Comparison of ENCODE assay signal across 15 cellular contexts in genomic region chr20:13006825-13007224, GRCh38. TPM values are rescaled to one million over a fixed set of nuclear protein-coding genes. Genes with fewer than 3 reads are reported as not detected.
DNase-seq lines count a peak whose midpoint lies in the region; ATAC-seq and TF ChIP-seq lines count a peak whose summit lies in the region.
"Had no signal": no experiment of that assay in that cellular context is flagged by ENCODE, and none has a peak within 500 bp of the region (broad histone marks: within the 10 kb centered on the region; RNA-seq: fewer than 3 reads in every experiment).

No MANE protein-coding gene starts in this region.

- no peak for TF ChIP-seq CTCF in IMR-90 (conservative IDR thresholded peaks at IDR 0.05; ENCODE audit: low read depth, low read length)
- no peak for TF ChIP-seq CTCF in activated CD8-positive, alpha-beta T cell treated with anti-CD3 and anti-CD28 coated beads for 36 hours (IDR thresholded peaks at IDR 0.05)

- no peak overlapping the region for H3K14ac ChIP-seq in IMR-90 (replicated peaks; ENCODE audit: low read depth, low read length)

- dilution Hi-C loops in IMR-90 (cut with HindIII; ENCODE audit: low sequenced_read_pairs, unreplicated experiment), result no loop called here

- H3K27me3 ChIP-seq in ACC112 (ENCODE audit: insufficient read depth, low read length) (no peaks in the 10 kb centered on the region), IMR-90 (ENCODE audit: control insufficient read depth, insufficient read depth, low read length) (peaks cover 2% of the 10 kb centered on the region), H7 (ENCODE audit: control insufficient read depth, insufficient read depth, low read length) (no peaks in the 10 kb centered on the region)
- H3K27me3 ChIP-seq: transverse colon had no signal

- H2AK9ac ChIP-seq in IMR-90 (replicated peaks; ENCODE audit: low read depth, low read length, poor library complexity), result no peak overlapping the region

- no peak for TF ChIP-seq POLR2A in IMR-90 (IDR thresholded peaks at IDR 0.05; ENCODE audit: low read depth, low read length)

- no peak overlapping the region for H3K9ac ChIP-seq in IMR-90 (ENCODE audit: low read depth, low read length)

- in situ Hi-C loops in IMR-90 (cut with MboI; ENCODE audit: low sequenced_read_pairs), result no loop called here

- H3K36me3 Mint-ChIP-seq in activated CD8-positive, alpha-beta T cell treated with anti-CD3 and anti-CD28 coated beads for 36 hours (ENCODE audit: low read depth), result no peaks in the 10 kb centered on the region
- H3K36me3 Mint-ChIP-seq: activated naive CD4-positive, alpha-beta T cell treated with anti-CD3 and anti-CD28 coated beads, Interleukin-2, amount 50 U/mL, for 72 hours; stimulated activated effector memory CD8-positive, alpha-beta T cell treated with anti-CD3 and anti-CD28 coated beads, Interleukin-12 subunit alpha, Interleukin-12 subunit beta, amount 100 ng/mL, for 72 hours had no signal

- no peak overlapping the region for H3K4me3 Mint-ChIP-seq in activated CD8-positive, alpha-beta T cell treated with anti-CD3 and anti-CD28 coated beads for 36 hours
- H3K4me3 Mint-ChIP-seq: stimulated activated effector memory CD8-positive, alpha-beta T cell treated with anti-CD3 and anti-CD28 coated beads, Interleukin-12 subunit alpha, Interleukin-12 subunit beta, amount 100 ng/mL, for 72 hours had no signal

- POLR2A ChIA-PET in IMR-90 (lab: Charles Lee; ENCODE audit: unreplicated experiment), result no interaction called here
- POLR2A ChIA-PET in activated CD8-positive, alpha-beta T cell treated with anti-CD3 and anti-CD28 coated beads for 36 hours (lab: Charles Lee), result no interaction called here

- DNase-seq in IMR-90 (peak; percentile 89), brain pericyte (ENCODE audit: low read depth, low spot score) (peak; percentile 26), glomerular visceral epithelial cell (ENCODE audit: extremely low spot score) (peak; percentile 49), COLO829 (ENCODE audit: low spot score) (no peak), middle frontal gyrus (ENCODE audit: extremely low spot score, low spot score) (no peak), H7 (no peak)
- DNase-seq in activated CD8-positive, alpha-beta T cell treated with anti-CD3 and anti-CD28 coated beads for 36 hours, result no peak
- DNase-seq: activated T-cell treated with anti-CD3 and anti-CD28 coated beads, Interleukin-2, amount 50 U/mL, for 1 hour; NCI-H1694 treated with DMSO at 0.1 percent for 48 hours; occipital lobe; small intestine; transverse colon had no signal

- WGBS in IMR-90 (ENCODE audit: extremely low coverage in 2 of 2, insufficient read length in 1 of 2), 2 experiments, result no CpG with 5 or more reads among the region's 3 CpGs

- TF ChIP-seq RAD21 in IMR-90 (IDR thresholded peaks at IDR 0.05; ENCODE audit: low read length), result no peak

- H4K8ac ChIP-seq in IMR-90 (ENCODE audit: low read depth in 2 of 2, low read length in 2 of 2), result no peak overlapping the region

- peak overlapping the region; percentile 59 for H2BK5ac ChIP-seq in IMR-90 (ENCODE audit: low read depth, low read length, poor library complexity, severe bottlenecking)

- CTCF ChIA-PET in IMR-90 (lab: Yijun Ruan, JAX), result no interaction called here
- CTCF ChIA-PET in activated CD8-positive, alpha-beta T cell treated with anti-CD3 and anti-CD28 coated beads for 36 hours (lab: Charles Lee), result interaction anchor here (0.7 kb wide), 1 partner anchor 526 kb away, joined by 4 read pairs; no protein-coding TSS in a partner anchor

- no peak overlapping the region for H2AK5ac ChIP-seq in IMR-90 (ENCODE audit: low read depth, low read length)

- no peak overlapping the region for H4K91ac ChIP-seq in IMR-90 (ENCODE audit: insufficient read depth, low read depth, low read length)

- peaks cover 3% of the 10 kb centered on the region; the same call in 1 of the 2 replicates for H3K9me1 ChIP-seq in IMR-90 (ENCODE audit: insufficient read depth, low read length)

- H3K79me1 ChIP-seq in IMR-90 (ENCODE audit: low read depth in 1 of 2, low read length in 2 of 2), result no peaks in the 10 kb centered on the region

- no peaks in the 10 kb centered on the region for H4K20me1 ChIP-seq in IMR-90 (ENCODE audit: insufficient read depth, low read length)

- H3K4ac ChIP-seq in IMR-90 (ENCODE audit: low read depth, low read length), result no peak overlapping the region

- no peak overlapping the region for H2BK15ac ChIP-seq in IMR-90 (ENCODE audit: low read depth, low read length)

- H3K9me3 ChIP-seq in IMR-90 (ENCODE audit: control insufficient read depth, insufficient read depth, low read length), result no peaks in the 10 kb centered on the region
- H3K9me3 ChIP-seq: transverse colon had no signal

- H2BK120ac ChIP-seq in IMR-90 (ENCODE audit: low read depth, low read length), result no peak overlapping the region

- H3K4me1 Mint-ChIP-seq in activated CD8-positive, alpha-beta T cell treated with anti-CD3 and anti-CD28 coated beads for 36 hours (ENCODE audit: low read depth), result peaks cover 25% of the 10 kb centered on the region
- H3K4me1 Mint-ChIP-seq: stimulated activated effector memory CD8-positive, alpha-beta T cell treated with anti-CD3 and anti-CD28 coated beads, Interleukin-12 subunit alpha, Interleukin-12 subunit beta, amount 100 ng/mL, for 72 hours had no signal

- H3K27ac ChIP-seq in ACC112 (ENCODE audit: low read depth, low read length) (peak overlapping the region; percentile 36), IMR-90 (ENCODE audit: insufficient read depth, low read length) (no peak overlapping the region)
- H3K27ac ChIP-seq: transverse colon had no signal

- H3K23ac ChIP-seq in IMR-90 (ENCODE audit: low read depth, low read length), result no peak overlapping the region

- peaks cover 7% of the 10 kb centered on the region for H3K79me2 ChIP-seq in ACC112 (ENCODE audit: control insufficient read depth, insufficient read depth, low read length, unreplicated experiment)

- H2BK20ac ChIP-seq in IMR-90 (ENCODE audit: low read depth, low read length), result no peak overlapping the region

- H3K4me1 ChIP-seq in ACC112 (ENCODE audit: control insufficient read depth, insufficient read depth, low read length, unreplicated experiment) (peaks cover 25% of the 10 kb centered on the region), IMR-90 (ENCODE audit: control insufficient read depth, insufficient read depth, low read length) (peaks cover 10% of the 10 kb centered on the region)

- no peak overlapping the region; the same call in 1 of the 2 replicates for H3K4me2 ChIP-seq in IMR-90 (ENCODE audit: low read depth, low read length)

- no peak overlapping the region for H3K27ac Mint-ChIP-seq in activated CD8-positive, alpha-beta T cell treated with anti-CD3 and anti-CD28 coated beads for 36 hours
- H3K27ac Mint-ChIP-seq: activated naive CD4-positive, alpha-beta T cell treated with anti-CD3 and anti-CD28 coated beads, Interleukin-2, amount 50 U/mL, for 72 hours; stimulated activated effector memory CD8-positive, alpha-beta T cell treated with anti-CD3 and anti-CD28 coated beads, Interleukin-12 subunit alpha, Interleukin-12 subunit beta, amount 100 ng/mL, for 72 hours had no signal

- intact Hi-C loops in IMR-90 (cut with micrococcal nuclease), result loop anchor here (5.0 kb wide), 1 partner anchor 35 kb away; no protein-coding TSS in a partner anchor
- intact Hi-C loops in activated CD8-positive, alpha-beta T cell treated with anti-CD3 and anti-CD28 coated beads for 36 hours (cut with micrococcal nuclease), result no loop called here

- H3K36me3 ChIP-seq in ACC112 (ENCODE audit: insufficient read depth, low read length), result no peaks in the 10 kb centered on the region
- no peaks in the 10 kb centered on the region for H3K36me3 ChIP-seq in IMR-90 (ENCODE audit: control insufficient read depth, insufficient read depth, low read length)
- no peaks in the 10 kb centered on the region for H3K36me3 ChIP-seq in H7 (replicated peaks; ENCODE audit: control insufficient read depth, insufficient read depth, low read length)
- H3K36me3 ChIP-seq: transverse colon had no signal

- peak; percentile 78 for ATAC-seq in IMR-90 (ENCODE audit: low read depth)
- no peak for ATAC-seq in activated CD8-positive, alpha-beta T cell treated with anti-CD3 and anti-CD28 coated beads for 36 hours
- ATAC-seq: activated naive CD4-positive, alpha-beta T cell treated with anti-CD3 and anti-CD28 coated beads, Interleukin-2, amount 50 U/mL, for 72 hours; stimulated activated effector memory CD8-positive, alpha-beta T cell treated with anti-CD3 and anti-CD28 coated beads, Interleukin-12 subunit alpha, Interleukin-12 subunit beta, amount 100 ng/mL, for 72 hours had no signal

- peaks cover 2% of the 10 kb centered on the region for H3K27me3 Mint-ChIP-seq in activated CD8-positive, alpha-beta T cell treated with anti-CD3 and anti-CD28 coated beads for 36 hours

- no peak overlapping the region for H3K56ac ChIP-seq in IMR-90 (ENCODE audit: extremely low read depth, insufficient read depth, low read length)

- no peak overlapping the region for H4K5ac ChIP-seq in IMR-90 (ENCODE audit: low read depth, low read length)

- peak overlapping the region; percentile 26 for H3K4me3 ChIP-seq in ACC112 (ENCODE audit: low read depth, low read length)
- H3K4me3 ChIP-seq in IMR-90 (ENCODE audit: insufficient read depth, low read depth, low read length), result no peak overlapping the region
- no peak overlapping the region for H3K4me3 ChIP-seq in H7 (ENCODE audit: insufficient read depth, low read depth, low read length)
- H3K4me3 ChIP-seq: transverse colon had no signal

- H2AFZ ChIP-seq in ACC112 (ENCODE audit: low read length, unreplicated experiment) (peak overlapping the region; percentile 58), IMR-90 (replicated peaks; ENCODE audit: low read length, poor library complexity) (no peak overlapping the region)

- no peaks in the 10 kb centered on the region for H3K9me3 Mint-ChIP-seq in activated CD8-positive, alpha-beta T cell treated with anti-CD3 and anti-CD28 coated beads for 36 hours
- H3K9me3 Mint-ChIP-seq: activated naive CD4-positive, alpha-beta T cell treated with anti-CD3 and anti-CD28 coated beads, Interleukin-2, amount 50 U/mL, for 72 hours had no signal

- BruUV-seq in IMR-90 (replicated peaks; lab: Mats Ljungman, UMichigan), result no TSS peak

- no peak overlapping the region for H3K18ac ChIP-seq in IMR-90 (ENCODE audit: low read depth, low read length)

TF ChIP-seq in IMR-90, 13 proteins besides CTCF, POLR2A, EP300 and RAD21 (continues in another document):
- peak; percentile 86 for TF ChIP-seq CEBPB (IDR thresholded peaks at IDR 0.05; ENCODE audit: low read depth, low read length)

RNA-seq across cellular contexts. Expression of gene SPTLC3, which starts 1.9 kb away (rescaled TPM):
- 1.4 and 1.6 TPM in 2 replicates for total RNA-seq in IMR-90 (2012; rRNA removed)
- polyA plus RNA-seq in IMR-90 (2012; rRNA removed), result 0.44 and 0.56 TPM in 2 replicates
- polyA plus RNA-seq in IMR-90 (2012; cell fraction: cytosol; rRNA removed), result 0.13 and 0.15 TPM in 2 replicates
- polyA plus RNA-seq in IMR-90 (2012; cell fraction: nucleus; rRNA removed; ENCODE audit: low replicate concordance), result 0.13 and 0.55 TPM in 2 replicates
- under 1 TPM; 0.72 to 0.77 TPM for total RNA-seq in activated CD8-positive, alpha-beta T cell treated with anti-CD3 and anti-CD28 coated beads for 36 hours
- under 0.01 and 2.3 TPM in 2 replicates for total RNA-seq in H7 (2014; rRNA removed; shearing (Covaris generic))

Comparison
In these comparisons a context has a peak if more than half of its experiments do, and no peak if none do; other contexts are left out.
1. DNase-seq: peak in IMR-90 (single experiment), brain pericyte (single experiment) and glomerular visceral epithelial cell (single experiment); none in activated CD8-positive, alpha-beta T cell treated with anti-CD3 and anti-CD28 coated beads for 36 hours (single experiment), COLO829 (single experiment), middle frontal gyrus (single experiment) and H7 (single experiment).